35 cellular contexts compared by ENCODE assay signal in the genomic region with DNA sequence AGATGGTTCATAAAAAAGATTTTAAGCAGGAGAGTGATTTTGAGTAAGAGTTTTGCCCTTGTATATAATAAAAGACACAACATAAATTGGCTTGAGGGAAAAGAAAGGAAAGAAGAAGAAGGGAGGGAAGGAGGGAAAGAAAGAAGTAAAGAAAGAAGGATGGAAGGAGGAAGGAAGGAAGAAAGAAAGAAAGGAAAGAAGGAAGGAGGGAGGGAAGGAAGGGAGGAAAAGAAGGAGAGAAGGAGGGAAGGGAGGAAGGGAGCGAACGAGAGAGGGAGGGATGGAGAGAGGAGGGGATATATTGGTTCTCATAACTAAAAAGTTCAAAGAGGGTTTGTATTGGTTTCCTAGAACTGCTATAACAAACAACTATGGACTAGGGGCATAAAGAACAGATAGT.
"Had no signal": no experiment of that assay in that cellular context is flagged by ENCODE, and none has a peak within 500 bp of the region (broad histone marks: within the 10 kb centered on the region; RNA-seq: fewer than 3 reads in every experiment).

No MANE protein-coding gene starts in this region.

- FAIRE-seq: astrocyte, colon had no signal

- H3K27ac ChIP-seq: adrenal gland, ascending aorta, body of pancreas, brain microvascular endothelial cell, breast epithelium, cardiac muscle cell had no signal

- H3K36me3 ChIP-seq: adrenal gland, ascending aorta, brain microvascular endothelial cell, breast epithelium, cardiac muscle cell had no signal

- H3K36me3 Mint-ChIP-seq: activated naive CD4-positive, alpha-beta T cell treated with anti-CD3 and anti-CD28 coated beads, Interleukin-2, amount 10 ng/mL, durations not matched to agents 7 days and 5 days; activated naive CD4-positive, alpha-beta T cell treated with anti-CD3 and anti-CD28 coated beads, Interleukin-2, amount 50 U/mL, for 24 hours; activated naive CD4-positive, alpha-beta T cell treated with anti-CD3 and anti-CD28 coated beads, Interleukin-2, amount 50 U/mL, for 72 hours; activated naive CD8-positive, alpha-beta T cell; brain had no signal

- H3K27ac Mint-ChIP-seq: activated naive CD4-positive, alpha-beta T cell treated with anti-CD3 and anti-CD28 coated beads for 36 hours; activated naive CD4-positive, alpha-beta T cell treated with anti-CD3 and anti-CD28 coated beads, Interleukin-2, amount 10 ng/mL, durations not matched to agents 7 days and 5 days; activated naive CD4-positive, alpha-beta T cell treated with anti-CD3 and anti-CD28 coated beads, Interleukin-2, amount 50 U/mL, for 24 hours; activated naive CD4-positive, alpha-beta T cell treated with anti-CD3 and anti-CD28 coated beads, Interleukin-2, amount 50 U/mL, for 72 hours; activated naive CD8-positive, alpha-beta T cell; activated naive CD8-positive, alpha-beta T cell treated with anti-CD3 and anti-CD28 coated beads, Interleukin-2, amount 50 U/mL, for 24 hours; activated T-cell treated with anti-CD3 and anti-CD28 coated beads, Interleukin-2, amount 50 U/mL, for 24 hours; activated T-cell treated with anti-CD3 and anti-CD28 coated beads, Interleukin-2, amount 50 U/mL, for 72 hours; activated T-helper 1 cell treated with anti-CD3 and anti-CD28 coated beads, Interleukin-12 subunit alpha, Interleukin-12 subunit beta, Interleukin-2, Interleukin-4 antibody, amounts not matched to agents 30 ng/mL and 10 ng/mL and 1 ng/mL, durations not matched to agents 14 hours and 24 hours and 36 hours; activated T-helper 17 cell treated with anti-CD3 and anti-CD28 coated beads, Interleukin-2, amount 50 U/mL, for 72 hours; activated T-helper 2 cell treated with anti-CD3 and anti-CD28 coated beads, Interferon-gamma antibody, Interleukin-2, Interleukin-4, amounts not matched to agents 10 μg/mL and 5 μg/mL and 100 μg/mL, durations not matched to agents 14 hours and 24 hours and 36 hours; brain had no signal

- H3K4me1 ChIP-seq: adrenal gland, ascending aorta, body of pancreas, breast epithelium had no signal

- H3K9me3 ChIP-seq: adrenal gland, body of pancreas, breast epithelium had no signal

- ATAC-seq: activated naive CD4-positive, alpha-beta T cell treated with anti-CD3 and anti-CD28 coated beads, Interleukin-2, amount 50 U/mL, for 72 hours; activated naive CD8-positive, alpha-beta T cell treated with anti-CD3 and anti-CD28 coated beads, Interleukin-2, amount 50 U/mL, for 24 hours; activated T-cell treated with anti-CD3 and anti-CD28 coated beads, Interleukin-2, amount 50 U/mL, for 4 hours; activated T-cell treated with anti-CD3 and anti-CD28 coated beads, Interleukin-2, amount 50 U/mL, for 72 hours; activated T-helper 17 cell treated with anti-CD3 and anti-CD28 coated beads, Interleukin-2, amount 50 U/mL, for 72 hours; body of pancreas had no signal

- H3K27me3 ChIP-seq: ascending aorta, body of pancreas, brain microvascular endothelial cell had no signal

- H3K4me3 Mint-ChIP-seq: activated naive CD4-positive, alpha-beta T cell treated with anti-CD3 and anti-CD28 coated beads for 36 hours; activated naive CD4-positive, alpha-beta T cell treated with anti-CD3 and anti-CD28 coated beads, Interleukin-2, amount 10 ng/mL, durations not matched to agents 7 days and 5 days; activated naive CD4-positive, alpha-beta T cell treated with anti-CD3 and anti-CD28 coated beads, Interleukin-2, amount 50 U/mL, for 24 hours; activated naive CD8-positive, alpha-beta T cell; activated naive CD8-positive, alpha-beta T cell treated with anti-CD3 and anti-CD28 coated beads, Interleukin-2, amount 50 U/mL, for 24 hours; activated T-cell treated with anti-CD3 and anti-CD28 coated beads, Interleukin-2, amount 50 U/mL, for 24 hours; activated T-cell treated with anti-CD3 and anti-CD28 coated beads, Interleukin-2, amount 50 U/mL, for 4 hours; activated T-cell treated with anti-CD3 and anti-CD28 coated beads, Interleukin-2, amount 50 U/mL, for 72 hours; activated T-helper 1 cell treated with anti-CD3 and anti-CD28 coated beads, Interleukin-12 subunit alpha, Interleukin-12 subunit beta, Interleukin-2, Interleukin-4 antibody, amounts not matched to agents 30 ng/mL and 10 ng/mL and 1 ng/mL, durations not matched to agents 14 hours and 24 hours and 36 hours; activated T-helper 17 cell treated with anti-CD3 and anti-CD28 coated beads, Interleukin-2, amount 50 U/mL, for 72 hours; brain; central memory CD8-positive, alpha-beta T cell had no signal

- H3K4me3 ChIP-seq: adrenal gland, ascending aorta, body of pancreas, breast epithelium, cardiac muscle cell had no signal

- DNase-seq: activated effector memory CD4-positive, alpha-beta T cell treated with anti-CD3 and anti-CD28 coated beads, Interleukin-2, amount 50 U/mL, for 16 hours; activated effector memory CD4-positive, alpha-beta T cell treated with Interleukin-2 at 50 U/mL for 16 hours; activated gamma-delta T cell; activated gamma-delta T cell treated with Interleukin-2 at 50 U/mL for 16 hours; activated naive CD4-positive, alpha-beta T cell; activated naive CD4-positive, alpha-beta T cell treated with anti-CD3 and anti-CD28 coated beads for 36 hours; activated naive CD4-positive, alpha-beta T cell treated with anti-CD3 and anti-CD28 coated beads, Interleukin-2, amount 10 ng/mL, durations not matched to agents 7 days and 5 days; activated naive CD4-positive, alpha-beta T cell treated with anti-CD3 and anti-CD28 coated beads, Interleukin-2, amount 50 U/mL, for 16 hours; activated naive CD4-positive, alpha-beta T cell treated with Interleukin-2 at 50 U/mL for 16 hours; activated naive CD8-positive, alpha-beta T cell treated with anti-CD3 and anti-CD28 coated beads, Interleukin-2, amount 50 U/mL, for 24 hours; activated T-cell treated with anti-CD3 and anti-CD28 coated beads, Interleukin-2, amount 50 U/mL, for 1 hour; activated T-cell treated with anti-CD3 and anti-CD28 coated beads, Interleukin-2, amount 50 U/mL, for 24 hours; activated T-cell treated with anti-CD3 and anti-CD28 coated beads, Interleukin-2, amount 50 U/mL, for 4 hours; activated T-cell treated with anti-CD3 and anti-CD28 coated beads, Interleukin-2, amount 50 U/mL, for 48 hours; activated T-cell treated with anti-CD3 and anti-CD28 coated beads, Interleukin-2, amount 50 U/mL, for 72 hours; adrenal gland; amniotic stem cell; amygdala; anterior cingulate cortex; body of pancreas; brain microvascular endothelial cell; central memory CD4-positive, alpha-beta T cell had no signal

- H3K9me3 Mint-ChIP-seq: activated naive CD4-positive, alpha-beta T cell treated with anti-CD3 and anti-CD28 coated beads for 36 hours; activated naive CD4-positive, alpha-beta T cell treated with anti-CD3 and anti-CD28 coated beads, Interleukin-2, amount 10 ng/mL, durations not matched to agents 7 days and 5 days; activated naive CD4-positive, alpha-beta T cell treated with anti-CD3 and anti-CD28 coated beads, Interleukin-2, amount 50 U/mL, for 24 hours; activated naive CD8-positive, alpha-beta T cell treated with anti-CD3 and anti-CD28 coated beads, Interleukin-2, amount 50 U/mL, for 24 hours; activated T-cell treated with anti-CD3 and anti-CD28 coated beads, Interleukin-2, amount 50 U/mL, for 24 hours; activated T-helper 1 cell treated with anti-CD3 and anti-CD28 coated beads, Interleukin-12 subunit alpha, Interleukin-12 subunit beta, Interleukin-2, Interleukin-4 antibody, amounts not matched to agents 30 ng/mL and 10 ng/mL and 1 ng/mL, durations not matched to agents 14 hours and 24 hours and 36 hours; activated T-helper 2 cell treated with anti-CD3 and anti-CD28 coated beads, Interferon-gamma antibody, Interleukin-2, Interleukin-4, amounts not matched to agents 10 μg/mL and 5 μg/mL and 100 μg/mL, durations not matched to agents 14 hours and 24 hours and 36 hours; central memory CD8-positive, alpha-beta T cell had no signal

- H3K4me1 Mint-ChIP-seq: activated naive CD4-positive, alpha-beta T cell treated with anti-CD3 and anti-CD28 coated beads, Interleukin-2, amount 10 ng/mL, durations not matched to agents 7 days and 5 days; activated naive CD4-positive, alpha-beta T cell treated with anti-CD3 and anti-CD28 coated beads, Interleukin-2, amount 50 U/mL, for 24 hours; activated naive CD8-positive, alpha-beta T cell treated with anti-CD3 and anti-CD28 coated beads, Interleukin-2, amount 50 U/mL, for 24 hours; activated T-helper 17 cell treated with anti-CD3 and anti-CD28 coated beads, Interleukin-2, amount 50 U/mL, for 72 hours; central memory CD8-positive, alpha-beta T cell had no signal
